9 cellular contexts compared by ENCODE assay signal in the genomic region with DNA sequence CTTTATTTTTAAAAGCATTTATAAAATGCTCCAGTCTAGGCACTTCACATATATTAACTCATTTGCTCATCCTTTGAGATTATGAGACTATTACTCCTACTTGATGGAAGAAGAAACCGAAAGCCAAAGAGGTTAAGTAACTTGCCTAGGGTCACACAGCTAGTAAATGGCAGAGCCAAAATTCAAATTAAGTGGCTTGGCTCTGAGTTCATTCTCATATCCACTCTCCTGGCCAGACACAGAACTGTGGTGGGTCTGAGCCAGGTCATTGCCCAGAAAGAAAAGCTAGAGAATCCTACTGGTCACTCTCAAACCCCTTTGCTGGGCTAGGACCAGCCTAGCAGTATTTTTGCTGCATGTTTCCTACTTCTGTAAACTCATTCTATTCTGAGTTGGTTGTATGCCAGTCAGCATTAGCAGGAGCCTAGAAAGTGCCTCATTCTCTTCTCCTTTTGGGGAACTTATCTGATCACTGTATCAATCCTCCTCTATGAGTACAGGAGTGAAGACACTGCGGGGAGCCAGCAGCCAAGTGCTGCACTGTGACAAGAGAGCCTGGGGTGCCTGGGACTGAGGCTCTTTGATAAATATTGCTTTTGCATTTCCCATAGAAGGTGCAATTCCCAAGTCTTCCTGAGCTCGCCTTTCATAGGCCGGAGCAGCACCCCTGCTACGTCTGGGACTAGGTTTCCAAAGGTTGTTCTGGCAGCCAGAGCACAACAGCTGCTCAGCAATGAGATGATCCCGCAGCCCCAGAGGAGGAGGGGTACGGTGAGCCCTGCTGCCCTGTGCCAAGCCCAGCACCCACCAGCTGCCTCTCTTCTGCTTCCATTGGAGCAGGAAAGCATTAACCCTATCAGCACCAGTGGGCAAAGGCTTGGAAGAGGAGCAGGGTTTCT.
DNase-seq lines count a peak whose midpoint lies in the region; ATAC-seq and TF ChIP-seq lines count a peak whose summit lies in the region.
"Had no signal": no experiment of that assay in that cellular context is flagged by ENCODE, and none has a peak within 500 bp of the region (broad histone marks: within the 10 kb centered on the region; RNA-seq: fewer than 3 reads in every experiment).

No MANE protein-coding gene starts in this region.

- H3K9me3 ChIP-seq in heart left ventricle (no peaks in the 10 kb centered on the region), skeletal muscle tissue (ENCODE audit: control insufficient read depth in 3 of 3, low read length in 3 of 3) (no peaks in the 10 kb centered on the region)

- peak; percentile 90 to 94 for DNase-seq in NCI-H446 (lab: John Stamatoyannopoulos, UW)
- peak in 1 of 5 donors; percentile 57 for DNase-seq in heart left ventricle
- no peak for DNase-seq in NOMO-1 treated with DMSO at 0.1 percent for 48 hours (lab: John Stamatoyannopoulos, UW; ENCODE audit: unreplicated experiment)
- DNase-seq in superior temporal gyrus (ENCODE audit: extremely low spot score), result no peak
- DNase-seq: DND-41, HFFc6 had no signal

- H3K27me3 ChIP-seq in heart left ventricle (no peaks in the 10 kb centered on the region), skeletal muscle tissue (ENCODE audit: control insufficient read depth in 3 of 3, insufficient read depth in 3 of 3, low read length in 3 of 3) (no peaks in the 10 kb centered on the region)

- intact Hi-C loops in heart left ventricle (cut with DNase I), result no loop called here

- H3K4me3 ChIP-seq in heart left ventricle (no peak overlapping the region), skeletal muscle tissue (ENCODE audit: low read length in 3 of 3) (peak overlapping the region; percentile 24 to 62 (median 44))

- ATAC-seq in GM21528 (IDR thresholded peaks at IDR 0.05; ENCODE audit: low FRiP score, unreplicated experiment) (peak; percentile 54), heart left ventricle (peak; percentile 66 to 78 (median 72)), HG03378 (IDR thresholded peaks at IDR 0.05; ENCODE audit: unreplicated experiment) (no peak)

- H3K36me3 ChIP-seq in heart left ventricle, result no peaks in the 10 kb centered on the region
- H3K36me3 ChIP-seq in skeletal muscle tissue (ENCODE audit: control insufficient read depth in 3 of 3, insufficient read depth in 3 of 3, low read length in 3 of 3), result no peaks in the 10 kb centered on the region

- H3K27ac ChIP-seq in heart left ventricle (no peak overlapping the region), skeletal muscle tissue (ENCODE audit: low read depth, low read length) (peak overlapping the region; percentile 82)

- TF ChIP-seq CTCF in heart left ventricle (IDR thresholded peaks at IDR 0.05), result no peak

- H3K4me1 ChIP-seq in heart left ventricle (peaks cover 0 to 15% (median 8%) of the 10 kb centered on the region in 12 donors), skeletal muscle tissue (ENCODE audit: control insufficient read depth in 3 of 3, insufficient read depth in 3 of 3, low read length in 3 of 3) (peaks cover 31 to 39% (median 32%) of the 10 kb centered on the region in 3 donors)

- 38 to 45% (median 43%) methylated on average over 7 of the region's 7 CpGs for WGBS in heart left ventricle, 4 donors

- no peak for TF ChIP-seq POLR2A in heart left ventricle (IDR thresholded peaks at IDR 0.05)

- H3K9ac ChIP-seq in skeletal muscle tissue (ENCODE audit: low read depth in 1 of 3, low read length in 3 of 3), result peak overlapping the region; percentile 58 to 83 (median 79)

Comparison
In these comparisons a context has a peak if more than half of its experiments do, and no peak if none do; other contexts are left out.
1. DNase-seq: peak in NCI-H446 (2 of 2); none in NOMO-1 treated with DMSO at 0.1 percent for 48 hours (single experiment) and superior temporal gyrus (single experiment).
2. H3K4me3 ChIP-seq: peak in skeletal muscle tissue (3 of 3); none in heart left ventricle (0 of 12).